Comparison of ENCODE assay signal across 16 cellular contexts in the genomic region with DNA sequence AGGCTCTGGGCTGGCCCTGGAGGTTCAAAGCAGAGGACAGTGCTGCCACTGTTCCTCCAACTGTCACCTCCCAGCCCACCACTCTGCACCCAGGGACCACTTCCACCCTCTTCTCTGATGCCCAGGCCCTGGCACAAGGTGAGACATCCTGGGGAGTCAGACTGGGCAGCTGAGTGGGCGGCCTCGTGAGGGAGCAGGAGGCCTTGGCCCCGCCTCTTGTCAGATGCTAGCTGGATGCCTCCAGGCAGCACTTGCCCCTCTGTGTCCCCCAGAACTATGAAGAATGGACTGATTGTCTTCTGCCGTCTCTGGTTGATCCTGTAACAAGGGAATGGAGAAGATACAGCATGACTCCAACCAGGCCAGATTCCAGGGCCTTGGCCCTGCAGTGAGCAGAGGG.
A peak's percentile ranks its signal among the peaks of the same experiment; 100 is the strongest.
DNase-seq lines count a peak whose midpoint lies in the region; ATAC-seq and TF ChIP-seq lines count a peak whose summit lies in the region.
"Had no signal": no experiment of that assay in that cellular context is flagged by ENCODE, and none has a peak within 500 bp of the region (broad histone marks: within the 10 kb centered on the region; RNA-seq: fewer than 3 reads in every experiment).

No MANE protein-coding gene starts in this region.

- H3K9me3 ChIP-seq in WERI-Rb-1 (ENCODE audit: severe bottlenecking), result no peaks in the 10 kb centered on the region
- H3K9me3 ChIP-seq: BE2C had no signal

- no peaks in the 10 kb centered on the region for H3K4me1 Mint-ChIP-seq in natural killer cell treated with Interleukin-12 subunit alpha and Interleukin-12 subunit beta and Interleukin-15 and Interleukin-18, amount 100 ng/mL, for 72 hours (ENCODE audit: low read depth in 2 of 2)
- no peaks in the 10 kb centered on the region for H3K4me1 Mint-ChIP-seq in natural killer cell
- peaks cover 11% of the 10 kb centered on the region for H3K4me1 Mint-ChIP-seq in glutamatergic neuron (ENCODE audit: low read depth, unreplicated experiment)
- H3K4me1 Mint-ChIP-seq in WTC11, result peaks cover 13% of the 10 kb centered on the region

- no peaks in the 10 kb centered on the region for H3K27me3 ChIP-seq in WERI-Rb-1 (ENCODE audit: insufficient read depth, low read depth, severe bottlenecking)

- intact Hi-C loops in natural killer cell (cut with micrococcal nuclease), result no loop called here

- peak overlapping the region; percentile 76; the same call in 1 of the 2 replicates for H3K27ac ChIP-seq in WERI-Rb-1
- H3K27ac ChIP-seq: C4-2B had no signal

- TF ChIP-seq CTCF in natural killer cell (IDR thresholded peaks at IDR 0.05) (no peak), WERI-Rb-1 (IDR thresholded peaks at IDR 0.05; ENCODE audit: low read depth, low read length) (no peak), glutamatergic neuron (IDR thresholded peaks at IDR 0.05; ENCODE audit: partially characterized antibody, unreplicated experiment) (no peak), WTC11 (IDR thresholded peaks at IDR 0.05) (no peak), GM10248 (IDR thresholded peaks at IDR 0.05; ENCODE audit: control extremely low read depth, extremely low read depth, low read depth, missing control alignments) (no peak)

- no peaks in the 10 kb centered on the region for H3K36me3 ChIP-seq in WERI-Rb-1
- H3K36me3 ChIP-seq: BE2C, HAP-1 had no signal

- peak; percentile 44 for DNase-seq in natural killer cell treated with Interleukin-12 subunit alpha and Interleukin-12 subunit beta and Interleukin-15 and Interleukin-18, amount 100 ng/mL, for 72 hours (ENCODE audit: low spot score)
- DNase-seq in natural killer cell (no peak), WERI-Rb-1 (no peak), glutamatergic neuron (peak; percentile 10), WTC11 (ENCODE audit: low spot score) (no peak), GM10248 (ENCODE audit: extremely low spot score) (no peak)
- DNase-seq: CD4-positive, alpha-beta memory T cell; COR-L47; DMS153; DMS79 treated with DMSO at 0.1 percent for 48 hours; EL; GOT3 had no signal

- POLR2A ChIA-PET in WTC11 (lab: Charles Lee) (no interaction called here), GM10248 (lab: Yijun Ruan, JAX) (no interaction called here)

- CTCF ChIA-PET in WTC11 (lab: Charles Lee) (interaction anchor here (1.0 to 2.4 kb wide), 4 partner anchors 159 to 206 kb away, joined by 3 to 10 read pairs (median 4); no protein-coding TSS in a partner anchor), GM10248 (lab: Yijun Ruan, JAX) (interaction anchor here (1.3 to 1.6 kb wide), 2 partner anchors 189 to 191 kb away, joined by 5 read pairs; partner anchors contain the start of gene LINGO1)

- H3K4me3 ChIP-seq in WERI-Rb-1 (ENCODE audit: low read depth, low read length), result no peak overlapping the region
- H3K4me3 ChIP-seq: HAP-1 had no signal

- H3K27me3 Mint-ChIP-seq in natural killer cell treated with Interleukin-12 subunit alpha and Interleukin-12 subunit beta and Interleukin-15 and Interleukin-18, amount 100 ng/mL, for 72 hours, result peaks cover 19 to 27% of the 10 kb centered on the region in 2 donors
- H3K27me3 Mint-ChIP-seq in natural killer cell (ENCODE audit: low read depth in 2 of 2) (peaks cover 19 to 21% of the 10 kb centered on the region in 2 donors), glutamatergic neuron (ENCODE audit: unreplicated experiment) (peaks cover 27% of the 10 kb centered on the region), WTC11 (ENCODE audit: low read depth) (peaks cover 26% of the 10 kb centered on the region)

- no peak for ATAC-seq in natural killer cell treated with Interleukin-12 subunit alpha and Interleukin-12 subunit beta and Interleukin-15 and Interleukin-18, amount 100 ng/mL, for 72 hours
- ATAC-seq in natural killer cell, result no peak
- no peak for ATAC-seq in WTC11
- ATAC-seq in activated CD4-positive, CD25-positive, alpha-beta regulatory T cell treated with anti-CD3 and anti-CD28 coated beads, Interleukin-2, amount 50 U/mL, for 24 hours, result no peak

- H3K9me3 Mint-ChIP-seq in natural killer cell treated with Interleukin-12 subunit alpha and Interleukin-12 subunit beta and Interleukin-15 and Interleukin-18, amount 100 ng/mL, for 72 hours, result no peaks in the 10 kb centered on the region
- no peaks in the 10 kb centered on the region for H3K9me3 Mint-ChIP-seq in natural killer cell
- H3K9me3 Mint-ChIP-seq in glutamatergic neuron (ENCODE audit: unreplicated experiment), result peaks cover 7% of the 10 kb centered on the region
- no peaks in the 10 kb centered on the region for H3K9me3 Mint-ChIP-seq in WTC11

- H3K36me3 Mint-ChIP-seq in natural killer cell treated with Interleukin-12 subunit alpha and Interleukin-12 subunit beta and Interleukin-15 and Interleukin-18, amount 100 ng/mL, for 72 hours, result no peaks in the 10 kb centered on the region
- no peaks in the 10 kb centered on the region for H3K36me3 Mint-ChIP-seq in natural killer cell
- H3K36me3 Mint-ChIP-seq in glutamatergic neuron (ENCODE audit: unreplicated experiment), result no peaks in the 10 kb centered on the region
- no peaks in the 10 kb centered on the region for H3K36me3 Mint-ChIP-seq in WTC11
- H3K36me3 Mint-ChIP-seq: CD4-positive, alpha-beta memory T cell had no signal

- no peak overlapping the region for H3K4me3 Mint-ChIP-seq in natural killer cell treated with Interleukin-12 subunit alpha and Interleukin-12 subunit beta and Interleukin-15 and Interleukin-18, amount 100 ng/mL, for 72 hours
- H3K4me3 Mint-ChIP-seq in natural killer cell, result no peak overlapping the region
- no peak overlapping the region for H3K4me3 Mint-ChIP-seq in glutamatergic neuron (ENCODE audit: unreplicated experiment)
- H3K4me3 Mint-ChIP-seq in WTC11, result no peak overlapping the region
- H3K4me3 Mint-ChIP-seq: CD4-positive, alpha-beta memory T cell had no signal

- H3K27ac Mint-ChIP-seq in natural killer cell treated with Interleukin-12 subunit alpha and Interleukin-12 subunit beta and Interleukin-15 and Interleukin-18, amount 100 ng/mL, for 72 hours, result no peak overlapping the region
- no peak overlapping the region for H3K27ac Mint-ChIP-seq in natural killer cell
- no peak overlapping the region for H3K27ac Mint-ChIP-seq in glutamatergic neuron (ENCODE audit: unreplicated experiment)
- H3K27ac Mint-ChIP-seq in WTC11, result no peak overlapping the region
- H3K27ac Mint-ChIP-seq: CD4-positive, alpha-beta memory T cell had no signal

TF ChIP-seq in WTC11, 78 proteins besides CTCF, POLR2A, EP300 and RAD21:
- TF ChIP-seq MYBL2 (CRISPR knock-in tag; IDR thresholded peaks at IDR 0.05) (no peak), JAZF1 (CRISPR knock-in tag; IDR thresholded peaks at IDR 0.05) (no peak), FOXK1 (CRISPR knock-in tag; IDR thresholded peaks at IDR 0.05) (no peak), SP1 (CRISPR knock-in tag; conservative IDR thresholded peaks at IDR 0.05) (no peak), RELA (CRISPR knock-in tag; IDR thresholded peaks at IDR 0.05; ENCODE audit: borderline replicate concordance) (no peak), FOXP4 (CRISPR knock-in tag; IDR thresholded peaks at IDR 0.05) (no peak), ETV6 (CRISPR knock-in tag; IDR thresholded peaks at IDR 0.05) (no peak), GABPB1 (CRISPR knock-in tag; IDR thresholded peaks at IDR 0.05) (no peak), NR1H2 (CRISPR knock-in tag; IDR thresholded peaks at IDR 0.05) (no peak), JUN (CRISPR knock-in tag; IDR thresholded peaks at IDR 0.05) (no peak), SOX15 (CRISPR knock-in tag; IDR thresholded peaks at IDR 0.05) (no peak), EMX1 (CRISPR knock-in tag; IDR thresholded peaks at IDR 0.05) (no peak)
TF ChIP-seq in WTC11: peak in this region for 0.

Comparison
In these comparisons a context has a peak if more than half of its experiments do, and no peak if none do; other contexts are left out.
1. DNase-seq: peak in natural killer cell treated with Interleukin-12 subunit alpha and Interleukin-12 subunit beta and Interleukin-15 and Interleukin-18, amount 100 ng/mL, for 72 hours (single experiment) and glutamatergic neuron (single experiment); none in natural killer cell (single experiment), WERI-Rb-1 (single experiment), WTC11 (single experiment) and GM10248 (single experiment).